17 cellular contexts compared by ENCODE assay signal in genomic region chr3:31145062-31145461, GRCh38.
A peak's percentile ranks its signal among the peaks of the same experiment; 100 is the strongest.
DNase-seq lines count a peak whose midpoint lies in the region; ATAC-seq and TF ChIP-seq lines count a peak whose summit lies in the region.
"Had no signal": no experiment of that assay in that cellular context is flagged by ENCODE, and none has a peak within 500 bp of the region (broad histone marks: within the 10 kb centered on the region; RNA-seq: fewer than 3 reads in every experiment).

No MANE protein-coding gene starts in this region.

- no peak for TF ChIP-seq POLR2A in lower leg skin (IDR thresholded peaks at IDR 0.05)

- peak; percentile 57 for DNase-seq in NCI-H748 (lab: John Stamatoyannopoulos, UW; ENCODE audit: unreplicated experiment)
- DNase-seq in WTC11 (ENCODE audit: low spot score): no peak
- DNase-seq in lower leg skin (ENCODE audit: low spot score in 2 of 2): no peak
- no peak for DNase-seq in activated CD4-positive, CD25-positive, alpha-beta regulatory T cell (lab: John Stamatoyannopoulos, UW)
- DNase-seq in NCI-H2029 treated with DMSO at 0.1 percent for 48 hours (lab: John Stamatoyannopoulos, UW): no peak
- DNase-seq: 8988T; AML-193; Caco-2; Calu3; CD4-positive, alpha-beta T cell; CD8-positive, alpha-beta T cell; DMS79 treated with DMSO at 0.1 percent for 48 hours; GF-D8 had no signal

- POLR2A ChIA-PET in HEK293 (lab: Yijun Ruan, JAX) (no interaction called here), WTC11 (lab: Charles Lee) (no interaction called here)

- H3K27ac Mint-ChIP-seq in WTC11: 0 out of 2 replicates have a peak overlapping the region, but pooled peaks have one; percentile 17
- H3K27ac Mint-ChIP-seq: B cell; CD4-positive, alpha-beta T cell; CD8-positive, alpha-beta T cell had no signal

- no peaks in the 10 kb centered on the region for H3K9me3 ChIP-seq in HEK293 (ENCODE audit: control insufficient read depth, insufficient read depth, low read depth, low read length)

- WGBS in lower leg skin, 2 donors: 57 to 76% methylated on average over 1 of the region's 1 CpG

- ATAC-seq in WTC11: no peak
- ATAC-seq: CD8-positive, alpha-beta T cell had no signal

- H3K4me3 ChIP-seq in HEK293 (ENCODE audit: low read depth, low read length) (no peak overlapping the region), lower leg skin (ENCODE audit: low read depth, poor library complexity, severe bottlenecking) (no peak overlapping the region)
- H3K4me3 ChIP-seq: BLaER1 treated with 17β-estradiol and CSF1 and Interleukin-3, amounts not matched to agents 10 nM and 100 nM had no signal

- H3K9me3 Mint-ChIP-seq in WTC11: peaks cover 43% of the 10 kb centered on the region

- no peak for TF ChIP-seq CTCF in HEK293 (tag by site-specific recombination; IDR thresholded peaks at IDR 0.05)
- TF ChIP-seq CTCF in WTC11 (IDR thresholded peaks at IDR 0.05): no peak
- TF ChIP-seq CTCF in lower leg skin (IDR thresholded peaks at IDR 0.05): no peak

- H3K4me1 ChIP-seq in HEK293 (ENCODE audit: control insufficient read depth, insufficient read depth, low read length): no peaks in the 10 kb centered on the region
- H3K4me1 ChIP-seq: BLaER1 treated with 17β-estradiol and CSF1 and Interleukin-3, amounts not matched to agents 10 nM and 100 nM; Caco-2 had no signal

- peaks cover 48% of the 10 kb centered on the region for H3K4me1 Mint-ChIP-seq in WTC11
- H3K4me1 Mint-ChIP-seq: B cell had no signal

- intact Hi-C loops in lower leg skin (cut with DNase I; ENCODE audit: low total_unique reads): no loop called here

- no peak overlapping the region for H3K4me3 Mint-ChIP-seq in WTC11
- H3K4me3 Mint-ChIP-seq: B cell; CD4-positive, alpha-beta T cell; CD8-positive, alpha-beta T cell had no signal

- H3K36me3 ChIP-seq in HEK293 (ENCODE audit: control insufficient read depth in 2 of 2, insufficient read depth in 1 of 2, low read length in 2 of 2): no peaks in the 10 kb centered on the region

- no peak overlapping the region for H3K27ac ChIP-seq in HEK293 (ENCODE audit: extremely low read depth, low read depth, low read length)
- H3K27ac ChIP-seq: BLaER1 treated with 17β-estradiol and CSF1 and Interleukin-3, amounts not matched to agents 10 nM and 100 nM; C4-2B had no signal

- CTCF ChIA-PET in HEK293 (lab: Yijun Ruan, JAX): no interaction called here
- CTCF ChIA-PET in WTC11 (lab: Charles Lee): no interaction called here

- H3K27me3 Mint-ChIP-seq in WTC11 (ENCODE audit: low read depth): peaks cover 3% of the 10 kb centered on the region; the same call in 1 of the 2 replicates
- H3K27me3 Mint-ChIP-seq: B cell; CD4-positive, alpha-beta T cell had no signal

- peaks cover 41% of the 10 kb centered on the region for H3K36me3 Mint-ChIP-seq in WTC11

TF ChIP-seq in HEK293, 187 proteins besides CTCF, POLR2A, EP300 and RAD21:
- TF ChIP-seq REST (tag by site-specific recombination; IDR thresholded peaks at IDR 0.05) (0 out of 2 replicates have a peak, but pooled peaks have one; percentile 28), ZNF416 (tag by site-specific recombination; IDR thresholded peaks at IDR 0.05) (no peak)
TF ChIP-seq in HEK293: peak in this region for 1.

TF ChIP-seq in WTC11, 78 proteins besides CTCF, POLR2A, EP300 and RAD21:
- TF ChIP-seq ZNF396 (CRISPR knock-in tag; IDR thresholded peaks at IDR 0.05; ENCODE audit: borderline replicate concordance): no peak
- no peak for TF ChIP-seq IRF2 (CRISPR knock-in tag; IDR thresholded peaks at IDR 0.05; ENCODE audit: borderline replicate concordance, low read depth)
